Comparison of ENCODE assay signal across 16 cellular contexts in the genomic region with DNA sequence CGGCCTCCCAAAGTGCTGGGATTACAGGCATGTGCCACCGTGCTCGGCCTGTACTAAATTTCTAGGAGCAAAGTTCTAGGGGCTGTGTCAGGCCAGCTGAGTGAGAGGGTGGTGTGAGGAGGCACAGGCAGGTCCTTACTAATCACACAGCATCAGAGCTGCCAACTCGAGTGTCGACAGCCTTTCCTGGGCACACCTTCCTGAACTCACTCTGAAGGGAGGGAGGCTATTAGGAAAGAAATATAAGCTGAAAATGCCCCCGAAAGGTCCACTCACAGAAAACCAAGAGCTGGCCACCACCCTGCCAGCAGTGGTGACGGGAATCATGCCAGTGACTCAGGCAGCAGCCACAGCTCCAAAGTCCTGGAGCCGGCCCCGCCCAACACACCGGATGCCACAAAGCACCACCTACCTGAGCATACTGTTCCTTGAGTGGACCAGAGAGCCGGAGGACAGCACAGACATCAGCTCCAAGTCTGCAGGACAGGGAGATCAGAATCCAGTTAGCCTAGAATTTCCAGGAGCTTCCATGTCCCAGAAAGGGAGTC. TPM values are rescaled to one million over a fixed set of nuclear protein-coding genes. Genes with fewer than 3 reads are reported as not detected.
DNase-seq lines count a peak whose midpoint lies in the region; ATAC-seq, FAIRE-seq and TF ChIP-seq lines count a peak whose summit lies in the region.
"Had no signal": no experiment of that assay in that cellular context is flagged by ENCODE, and none has a peak within 500 bp of the region (broad histone marks: within the 10 kb centered on the region; RNA-seq: fewer than 3 reads in every experiment).

No MANE protein-coding gene starts in this region.

- no peak overlapping the region for H3K27ac Mint-ChIP-seq in immature natural killer cell
- H3K27ac Mint-ChIP-seq: activated CD4-positive, alpha-beta memory T cell treated with anti-CD3 and anti-CD28 coated beads for 36 hours had no signal

- no peaks in the 10 kb centered on the region for H3K27me3 ChIP-seq in foreskin keratinocyte
- H3K27me3 ChIP-seq: BE2C, MG63, tibial nerve had no signal

- peaks cover 10% of the 10 kb centered on the region for H3K4me1 ChIP-seq in foreskin keratinocyte
- H3K4me1 ChIP-seq: BE2C had no signal

- H3K27ac ChIP-seq in foreskin keratinocyte: no peak overlapping the region
- H3K27ac ChIP-seq: HL-60 had no signal

- in situ Hi-C loops in Caki2 (cut with HindIII; ENCODE audit: low pct_unique_long_range_greater_than_20kb, low sequenced_read_pairs): no loop called here

- FAIRE-seq in RCC 7860 (lab: Jason Lieb, UNC): peak; percentile 78
- FAIRE-seq: GM12892 had no signal

- ATAC-seq in foreskin keratinocyte (peak; percentile 50), HG02885 (IDR thresholded peaks at IDR 0.05; ENCODE audit: poor library complexity, unreplicated experiment) (no peak), GM21619 (IDR thresholded peaks at IDR 0.05; ENCODE audit: unreplicated experiment) (no peak)
- ATAC-seq in activated T-cell treated with anti-CD3 and anti-CD28 coated beads, Interleukin-2, amount 50 U/mL, for 4 hours: no peak

- no peak for TF ChIP-seq CTCF in foreskin keratinocyte (conservative IDR thresholded peaks at IDR 0.05)

- H3K36me3 Mint-ChIP-seq in activated T-cell treated with anti-CD3 and anti-CD28 coated beads, Interleukin-2, amount 50 U/mL, for 4 hours (ENCODE audit: insufficient read depth): peaks cover 8% of the 10 kb centered on the region
- H3K36me3 Mint-ChIP-seq in immature natural killer cell: peaks cover 7 to 9% (median 8%) of the 10 kb centered on the region in 3 donors

- peaks cover 14% of the 10 kb centered on the region for H3K4me1 Mint-ChIP-seq in activated T-cell treated with anti-CD3 and anti-CD28 coated beads, Interleukin-2, amount 50 U/mL, for 4 hours (ENCODE audit: low read depth)
- H3K4me1 Mint-ChIP-seq in immature natural killer cell: peaks cover 17 to 23% of the 10 kb centered on the region in 2 donors

- H3K27me3 Mint-ChIP-seq in activated T-cell treated with anti-CD3 and anti-CD28 coated beads, Interleukin-2, amount 50 U/mL, for 4 hours (ENCODE audit: low read depth): no peaks in the 10 kb centered on the region
- H3K27me3 Mint-ChIP-seq in immature natural killer cell (ENCODE audit: low read depth in 3 of 3): peaks cover 3 to 5% (median 4%) of the 10 kb centered on the region in 3 donors
- H3K27me3 Mint-ChIP-seq: activated CD4-positive, alpha-beta memory T cell treated with anti-CD3 and anti-CD28 coated beads for 36 hours had no signal

- no peaks in the 10 kb centered on the region for H3K9me3 Mint-ChIP-seq in activated T-cell treated with anti-CD3 and anti-CD28 coated beads, Interleukin-2, amount 50 U/mL, for 4 hours
- H3K9me3 Mint-ChIP-seq in immature natural killer cell: no peaks in the 10 kb centered on the region
- H3K9me3 Mint-ChIP-seq: activated CD4-positive, alpha-beta memory T cell treated with anti-CD3 and anti-CD28 coated beads for 36 hours had no signal

- no peak overlapping the region for H3K4me3 Mint-ChIP-seq in activated T-cell treated with anti-CD3 and anti-CD28 coated beads, Interleukin-2, amount 50 U/mL, for 4 hours
- H3K4me3 Mint-ChIP-seq in immature natural killer cell: no peak overlapping the region
- H3K4me3 Mint-ChIP-seq: activated CD4-positive, alpha-beta memory T cell treated with anti-CD3 and anti-CD28 coated beads for 36 hours had no signal

- DNase-seq in Caki2 (ENCODE audit: low read depth) (peak; percentile 76), RCC 7860 (ENCODE audit: low spot score) (peak; percentile 74), foreskin keratinocyte (peak in 1 of 2 donors; percentile 49), renal cortical epithelial cell (ENCODE audit: low read depth) (peak; percentile 25), immature natural killer cell (no peak)
- no peak for DNase-seq in activated T-cell treated with anti-CD3 and anti-CD28 coated beads, Interleukin-2, amount 50 U/mL, for 4 hours
- DNase-seq: activated CD4-positive, alpha-beta memory T cell treated with anti-CD3 and anti-CD28 coated beads for 36 hours; activated effector memory CD4-positive, alpha-beta T cell treated with anti-CD3 and anti-CD28 coated beads, Interleukin-2, amount 50 U/mL, for 16 hours; BE2C; MG63; nucleus accumbens had no signal

RNA-seq across cellular contexts. Expression of a gene that starts 4.5 kb away (rescaled TPM):
- 49.9 and 66.3 TPM in 2 replicates for total RNA-seq in Caki2 (2014; rRNA removed; shearing (Covaris generic); ENCODE audit: low replicate concordance)
- total RNA-seq in foreskin keratinocyte: 18.2 and 22.0 TPM in 2 replicates
- 50.9 and 55.2 TPM in 2 replicates for polyA plus RNA-seq in foreskin keratinocyte
- total RNA-seq in renal cortical epithelial cell: 4.0 and 8.8 TPM in 2 replicates
- total RNA-seq in activated T-cell treated with anti-CD3 and anti-CD28 coated beads, Interleukin-2, amount 50 U/mL, for 4 hours: 10 to 100 TPM; 46.7 to 53.0 (median 48.3) TPM
- 10 to 100 TPM; 52.5 to 53.8 (median 53.6) TPM for polyA plus RNA-seq in immature natural killer cell

RNA-seq across cellular contexts. Expression of a gene that starts 23.9 kb away (rescaled TPM):
- 19.2 and 33.0 TPM in 2 replicates for total RNA-seq in Caki2 (2014; rRNA removed; shearing (Covaris generic); ENCODE audit: low replicate concordance)
- total RNA-seq in foreskin keratinocyte (12.1 and 20.8 TPM in 2 replicates), renal cortical epithelial cell (81.3 and 141 TPM in 2 replicates)
- polyA plus RNA-seq in foreskin keratinocyte (8.6 and 15.4 TPM in 2 replicates), immature natural killer cell (100 to 1,000 TPM in 1 of 3 donors, 10 to 100 TPM in 2; 45.1 to 117 (median 94.6) TPM)
- 10 to 100 TPM in 1 of 3 donors, 1 to 10 TPM in 2; 7.7 to 12.7 (median 9.5) TPM for total RNA-seq in activated T-cell treated with anti-CD3 and anti-CD28 coated beads, Interleukin-2, amount 50 U/mL, for 4 hours

RNA-seq across cellular contexts. Expression of a gene that starts 29.6 kb away (rescaled TPM):
- 18.4 and 22.2 TPM in 2 replicates for total RNA-seq in Caki2 (2014; rRNA removed; shearing (Covaris generic); ENCODE audit: low replicate concordance)
- 24.7 and 27.3 TPM in 2 replicates for total RNA-seq in foreskin keratinocyte
- 17.1 and 19.4 TPM in 2 replicates for polyA plus RNA-seq in foreskin keratinocyte
- 5.4 and 18.4 TPM in 2 replicates for total RNA-seq in renal cortical epithelial cell
- 10 to 100 TPM; 27.6 to 28.3 (median 28.1) TPM for total RNA-seq in activated T-cell treated with anti-CD3 and anti-CD28 coated beads, Interleukin-2, amount 50 U/mL, for 4 hours
- 10 to 100 TPM; 15.0 to 39.1 (median 15.4) TPM for polyA plus RNA-seq in immature natural killer cell

RNA-seq across cellular contexts. Expression of a gene that starts 38.5 kb away (rescaled TPM):
- 95.0 and 109 TPM in 2 replicates for total RNA-seq in Caki2 (2014; rRNA removed; shearing (Covaris generic); ENCODE audit: low replicate concordance)
- 187 and 211 TPM in 2 replicates for total RNA-seq in foreskin keratinocyte
- 135 and 145 TPM in 2 replicates for polyA plus RNA-seq in foreskin keratinocyte
- total RNA-seq in renal cortical epithelial cell: 107 and 140 TPM in 2 replicates
- 10 to 100 TPM; 38.7 to 43.7 (median 39.2) TPM for total RNA-seq in activated T-cell treated with anti-CD3 and anti-CD28 coated beads, Interleukin-2, amount 50 U/mL, for 4 hours
- polyA plus RNA-seq in immature natural killer cell: 10 to 100 TPM; 32.3 to 49.4 (median 42.5) TPM

RNA-seq across cellular contexts. Expression of a gene that starts 42.5 kb away (rescaled TPM):
- total RNA-seq in Caki2 (2014; rRNA removed; shearing (Covaris generic); ENCODE audit: low replicate concordance): 166 and 305 TPM in 2 replicates
- 236 and 285 TPM in 2 replicates for total RNA-seq in foreskin keratinocyte
- 332 and 402 TPM in 2 replicates for polyA plus RNA-seq in foreskin keratinocyte
- total RNA-seq in renal cortical epithelial cell: 23.4 and 106 TPM in 2 replicates
- 10 to 100 TPM; 61.5 to 78.5 (median 76.7) TPM for total RNA-seq in activated T-cell treated with anti-CD3 and anti-CD28 coated beads, Interleukin-2, amount 50 U/mL, for 4 hours
- 10 to 100 TPM; 59.5 to 82.7 (median 67.5) TPM for polyA plus RNA-seq in immature natural killer cell

Comparison
In these comparisons a context has a peak if more than half of its experiments do, and no peak if none do; other contexts are left out.
1. DNase-seq: peak in Caki2 (single experiment), RCC 7860 (single experiment) and renal cortical epithelial cell (single experiment); none in activated T-cell treated with anti-CD3 and anti-CD28 coated beads, Interleukin-2, amount 50 U/mL, for 4 hours (single experiment) and immature natural killer cell (0 of 3).